ENCODE assay signal across 23 cellular contexts in the genomic region with DNA sequence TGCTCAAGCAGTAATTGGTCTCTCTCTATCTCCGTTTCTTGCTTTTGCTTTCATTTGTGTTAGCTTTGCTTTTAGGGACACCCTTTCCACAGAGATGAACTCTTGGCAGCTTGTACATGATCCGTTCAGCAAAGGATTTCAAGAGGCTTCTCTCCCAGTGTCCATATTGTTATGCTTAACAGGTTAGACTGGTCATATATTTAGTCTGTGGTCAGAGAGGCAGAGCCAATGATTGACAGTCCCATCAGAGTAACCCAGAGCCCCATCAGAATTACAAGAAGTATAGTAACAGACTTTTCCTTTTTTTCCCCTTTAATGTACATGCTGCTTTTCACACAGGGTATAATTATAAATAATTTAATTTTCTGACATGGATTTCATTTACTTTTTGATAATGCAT. TPM values are rescaled to one million over a fixed set of nuclear protein-coding genes. Genes with fewer than 3 reads are reported as not detected.
DNase-seq lines count a peak whose midpoint lies in the region; ATAC-seq, FAIRE-seq and TF ChIP-seq lines count a peak whose summit lies in the region.
"Had no signal": no experiment of that assay in that cellular context is flagged by ENCODE, and none has a peak within 500 bp of the region (broad histone marks: within the 10 kb centered on the region; RNA-seq: fewer than 3 reads in every experiment).

No MANE protein-coding gene starts in this region.

- no peak for TF ChIP-seq EP300 in K562 (IDR thresholded peaks at IDR 0.05; ENCODE audit: low read length)

- H3K27me3 Mint-ChIP-seq in CD8-positive, alpha-beta memory T cell, result peaks cover 0 to 2% of the 10 kb centered on the region in 2 donors
- H3K27me3 Mint-ChIP-seq: B cell; CD4-positive, alpha-beta T cell; T-cell had no signal

- DNase-seq in DMS53 treated with DMSO at 0.1 percent for 48 hours (lab: John Stamatoyannopoulos, UW; ENCODE audit: unreplicated experiment), result peak; percentile 47
- peak; percentile 7 for DNase-seq in HPDE6-E6E7 (ENCODE audit: extremely low spot score)
- peak; percentile 31 for DNase-seq in NCI-H510A treated with DMSO at 0.1 percent for 48 hours (lab: John Stamatoyannopoulos, UW)
- DNase-seq in K562 (ENCODE audit: extremely low read depth in 1 of 4, low spot score in 3 of 4), result no peak
- no peak for DNase-seq in CD8-positive, alpha-beta memory T cell
- no peak for DNase-seq in head of caudate nucleus
- DNase-seq: CD4-positive, alpha-beta T cell; DMS79 treated with DMSO at 0.1 percent for 48 hours; H7; NCI-H1048; NCI-H146; NCI-H526; NK-92 treated with Interleukin-12 subunit alpha and Interleukin-12 subunit beta, amount 100 ng/mL, for 24 hours; Peyer's patch; SK-N-SH; T-cell; T1000 had no signal

- 48% methylated on average over 2 of the region's 2 CpGs for WGBS in K562 (ENCODE audit: insufficient coverage, low coverage, missing lambda C conversion rate)

- H4K20me1 ChIP-seq in K562 (replicated peaks; ENCODE audit: control insufficient read depth, insufficient read depth, low read length), result no peaks in the 10 kb centered on the region

- TF ChIP-seq RAD21 in K562 (CRISPR knock-in tag; conservative IDR thresholded peaks at IDR 0.05 in 1 of 2, IDR thresholded peaks at IDR 0.05 in 1 of 2), result no peak

- H3K4me3 Mint-ChIP-seq in CD8-positive, alpha-beta memory T cell, result no peak overlapping the region
- H3K4me3 Mint-ChIP-seq: B cell; CD4-positive, alpha-beta T cell; T-cell had no signal

- H3K27ac Mint-ChIP-seq in CD8-positive, alpha-beta memory T cell, result no peak overlapping the region
- H3K27ac Mint-ChIP-seq: B cell; CD4-positive, alpha-beta T cell; T-cell had no signal

- no peaks in the 10 kb centered on the region for H3K4me1 Mint-ChIP-seq in CD8-positive, alpha-beta memory T cell
- H3K4me1 Mint-ChIP-seq: B cell, T-cell had no signal

- CTCF ChIA-PET in K562 (lab: Yijun Ruan, JAX; ENCODE audit: low intra/inter-chr PET ratio), result no interaction called here
- CTCF ChIA-PET in CD8-positive, alpha-beta memory T cell (lab: Charles Lee), result no interaction called here

- FAIRE-seq in K562 (lab: Jason Lieb, UNC), result no peak
- FAIRE-seq: G401.6, GM12892, HTR-8/SVneo had no signal

- TF ChIP-seq CTCF in K562 (IDR thresholded peaks at IDR 0.05 in 2 of 3, conservative IDR thresholded peaks at IDR 0.05 in 1 of 3; ENCODE audit: insufficient read depth in 2 of 3, low read depth in 1 of 3, low read length in 3 of 3), result no peak

- in situ Hi-C loops in K562 (cut with MboI), result no loop called here

- no peak overlapping the region for H2AFZ ChIP-seq in K562 (ENCODE audit: low read depth, low read length)

- H3K9me1 ChIP-seq in K562 (ENCODE audit: control insufficient read depth, insufficient read depth, low read length), result no peaks in the 10 kb centered on the region

- BruUV-seq in K562 (replicated peaks; lab: Mats Ljungman, UMichigan), result no TSS peak

- POLR2A ChIA-PET in K562 (lab: Yijun Ruan, JAX), result interaction anchor here (0.5 to 1.2 kb wide), 2 partner anchors 10 to 101 kb away, joined by 3 to 4 read pairs; no protein-coding TSS in a partner anchor
- POLR2A ChIA-PET in CD8-positive, alpha-beta memory T cell (lab: Charles Lee), result no interaction called here

- ATAC-seq in K562, result peak; percentile 22; the same call in 1 of the 3 replicates
- no peak for ATAC-seq in GM19023 (IDR thresholded peaks at IDR 0.05; ENCODE audit: unreplicated experiment)
- ATAC-seq: Right ventricle myocardium inferior, T-cell had no signal

- H3K4me3 ChIP-seq in K562, result no peak overlapping the region
- no peak overlapping the region for H3K4me3 ChIP-seq in CD8-positive, alpha-beta memory T cell (ENCODE audit: low read length)
- H3K4me3 ChIP-seq: Peyer's patch had no signal

- H3K9ac ChIP-seq in K562 (ENCODE audit: insufficient read depth in 1 of 2, low read depth in 2 of 2, low read length in 2 of 2), result no peak overlapping the region
- H3K9ac ChIP-seq: SK-N-SH had no signal

- H3K79me2 ChIP-seq in K562 (ENCODE audit: control insufficient read depth, insufficient read depth, low read length), result no peaks in the 10 kb centered on the region

- H3K9me3 Mint-ChIP-seq in CD8-positive, alpha-beta memory T cell, result no peaks in the 10 kb centered on the region
- H3K9me3 Mint-ChIP-seq: CD4-positive, alpha-beta T cell; T-cell had no signal

- intact Hi-C loops in K562 (cut with micrococcal nuclease), result no loop called here
- intact Hi-C loops in head of caudate nucleus (cut with DNase I), result no loop called here

- TF ChIP-seq POLR2A in K562 (conservative IDR thresholded peaks at IDR 0.05), result no peak

- no peaks in the 10 kb centered on the region for H3K27me3 ChIP-seq in K562 (ENCODE audit: control insufficient read depth in 2 of 2, insufficient read depth in 2 of 2, low read length in 2 of 2)
- no peaks in the 10 kb centered on the region for H3K27me3 ChIP-seq in CD8-positive, alpha-beta memory T cell (ENCODE audit: insufficient read depth, low read length, poor library complexity, severe bottlenecking)
- H3K27me3 ChIP-seq: Peyer's patch had no signal

- no peak overlapping the region for H3K4me2 ChIP-seq in K562 (ENCODE audit: insufficient read depth, low read length)
- H3K4me2 ChIP-seq: SK-N-SH had no signal

- H3K9me3 ChIP-seq in K562 (replicated peaks; ENCODE audit: control insufficient read depth, insufficient read depth, low read depth, low read length), result no peaks in the 10 kb centered on the region
- no peaks in the 10 kb centered on the region for H3K9me3 ChIP-seq in CD8-positive, alpha-beta memory T cell (ENCODE audit: low read length)
- H3K9me3 ChIP-seq: Peyer's patch, SK-N-SH had no signal

- peaks cover 0 to 16% (median 4%) of the 10 kb centered on the region in 3 donors for H3K36me3 Mint-ChIP-seq in CD8-positive, alpha-beta memory T cell

- H3K4me1 ChIP-seq in K562 (replicated peaks in 1 of 2; ENCODE audit: control insufficient read depth in 2 of 2, insufficient read depth in 2 of 2, low read length in 2 of 2), result no peaks in the 10 kb centered on the region
- no peaks in the 10 kb centered on the region for H3K4me1 ChIP-seq in CD8-positive, alpha-beta memory T cell (ENCODE audit: insufficient read depth, low read length)
- H3K4me1 ChIP-seq: Peyer's patch had no signal

- no peak overlapping the region for H3K27ac ChIP-seq in K562 (ENCODE audit: extremely low read depth, low read depth, low read length)
- H3K27ac ChIP-seq in CD8-positive, alpha-beta memory T cell (ENCODE audit: low read depth, low read length), result no peak overlapping the region
- H3K27ac ChIP-seq: Peyer's patch had no signal

- H3K36me3 ChIP-seq in K562 (ENCODE audit: control insufficient read depth, insufficient read depth, low read length), result peaks cover 13% of the 10 kb centered on the region; the same call in 1 of the 3 replicates
- no peaks in the 10 kb centered on the region for H3K36me3 ChIP-seq in CD8-positive, alpha-beta memory T cell (ENCODE audit: insufficient read depth, low read length)

TF ChIP-seq in K562, 482 proteins besides CTCF, POLR2A, EP300 and RAD21 (continues in another document):
- TF ChIP-seq, protein P1, sequence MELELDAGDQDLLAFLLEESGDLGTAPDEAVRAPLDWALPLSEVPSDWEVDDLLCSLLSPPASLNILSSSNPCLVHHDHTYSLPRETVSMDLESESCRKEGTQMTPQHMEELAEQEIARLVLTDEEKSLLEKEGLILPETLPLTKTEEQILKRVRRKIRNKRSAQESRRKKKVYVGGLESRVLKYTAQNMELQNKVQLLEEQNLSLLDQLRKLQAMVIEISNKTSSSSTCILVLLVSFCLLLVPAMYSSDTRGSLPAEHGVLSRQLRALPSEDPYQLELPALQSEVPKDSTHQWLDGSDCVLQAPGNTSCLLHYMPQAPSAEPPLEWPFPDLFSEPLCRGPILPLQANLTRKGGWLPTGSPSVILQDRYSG (tag; conservative IDR thresholded peaks at IDR 0.05; ENCODE audit: low read depth), result no peak

RNA-seq across cellular contexts. Expression of a gene that starts 34.4 kb away (rescaled TPM):
- total RNA-seq in K562 (2011; cell fraction: chromatin; rRNA removed; ENCODE audit: low replicate concordance), result 22.6 and 34.0 TPM in 2 replicates
- 13.3 and 18.2 TPM in 2 replicates for total RNA-seq in K562 (2011; cell fraction: nucleolus; rRNA removed)
- total RNA-seq in K562 (2011; cell fraction: nucleoplasm; rRNA removed), result 21.1 and 23.0 TPM in 2 replicates
- total RNA-seq in K562 (2014; rRNA removed) (5.7 and 7.9 TPM in 2 replicates), K562 (2014; rRNA removed; fragmentation: Illumina TruSeq; extraction: Trizol) (14.8 and 15.1 TPM in 2 replicates), K562 (2015; rRNA removed; fragmentation: Illumina TruSeq; extraction: Trizol) (9.2 and 9.5 TPM in 2 replicates), K562 (2021) (9.3 and 11.0 TPM in 2 replicates)
- polyA plus RNA-seq in K562 (2011; rRNA removed) (11.3 and 15.2 TPM in 2 replicates), K562 (2014; fragmentation: Illumina TruSeq; extraction: Trizol) (13.2 and 14.7 TPM in 2 replicates), K562 (2014; fragmentation: Nextera tagmentation; extraction: Ambion mirVana) (1 to 10 TPM; 7.8 to 8.1 TPM), K562 (2014; rRNA removed) (7.7 and 9.4 TPM in 2 replicates)
- polyA plus RNA-seq in K562 (2011; cell fraction: cytosol; rRNA removed), result 2.2 and 5.1 TPM in 2 replicates
- polyA plus RNA-seq in K562 (2011; cell fraction: nucleus; rRNA removed), result 5.9 and 8.1 TPM in 2 replicates
- polyA plus RNA-seq in K562 (2012), result 4.9 and 7.1 TPM in 2 replicates
- 24.4 and 25.6 TPM in 2 replicates for polyA minus RNA-seq in K562 (2011; rRNA and poly(A)+ RNA removed)
- polyA minus RNA-seq in K562 (2011; cell fraction: cytosol; rRNA and poly(A)+ RNA removed), result 5.8 and 10.5 TPM in 2 replicates
- 4.8 and 12.3 TPM in 2 replicates for polyA minus RNA-seq in K562 (2011; cell fraction: nucleus; rRNA and poly(A)+ RNA removed)
- total RNA-seq in CD8-positive, alpha-beta memory T cell, result 1 to 10 TPM; 2.1 to 2.6 TPM
- polyA plus RNA-seq in CD8-positive, alpha-beta memory T cell, result 2.3 TPM

RNA-seq across cellular contexts. Expression of a gene that starts 44.9 kb away (rescaled TPM):
- 26.2 and 31.5 TPM in 2 replicates for total RNA-seq in K562 (2011; cell fraction: chromatin; rRNA removed; ENCODE audit: low replicate concordance)
- 24.9 and 35.2 TPM in 2 replicates for total RNA-seq in K562 (2011; cell fraction: nucleolus; rRNA removed)
- 20.5 and 25.2 TPM in 2 replicates for total RNA-seq in K562 (2011; cell fraction: nucleoplasm; rRNA removed)
- total RNA-seq in K562 (2014; rRNA removed), result 15.3 and 16.0 TPM in 2 replicates
- total RNA-seq in K562 (2014; rRNA removed; fragmentation: Illumina TruSeq; extraction: Trizol), result 21.9 and 22.1 TPM in 2 replicates
- 26.0 and 26.4 TPM in 2 replicates for total RNA-seq in K562 (2015; rRNA removed; fragmentation: Illumina TruSeq; extraction: Trizol)
- total RNA-seq in K562 (2021), result 18.3 and 19.2 TPM in 2 replicates
- 23.1 and 27.9 TPM in 2 replicates for polyA plus RNA-seq in K562 (2011; rRNA removed)
- 14.6 and 16.2 TPM in 2 replicates for polyA plus RNA-seq in K562 (2011; cell fraction: cytosol; rRNA removed)
- 10.4 and 13.2 TPM in 2 replicates for polyA plus RNA-seq in K562 (2011; cell fraction: nucleus; rRNA removed)
- polyA plus RNA-seq in K562 (2012), result 14.2 and 14.7 TPM in 2 replicates
- polyA plus RNA-seq in K562 (2014; fragmentation: Illumina TruSeq; extraction: Trizol), result 18.0 and 23.0 TPM in 2 replicates
- polyA plus RNA-seq in K562 (2014; fragmentation: Nextera tagmentation; extraction: Ambion mirVana), result 1 to 10 TPM; 3.5 to 5.1 TPM
- polyA plus RNA-seq in K562 (2014; rRNA removed), result 13.9 and 15.4 TPM in 2 replicates
- polyA minus RNA-seq in K562 (2011; rRNA and poly(A)+ RNA removed), result 31.5 and 34.3 TPM in 2 replicates
- polyA minus RNA-seq in K562 (2011; cell fraction: cytosol; rRNA and poly(A)+ RNA removed), result 11.5 and 15.1 TPM in 2 replicates
- 14.3 and 27.2 TPM in 2 replicates for polyA minus RNA-seq in K562 (2011; cell fraction: nucleus; rRNA and poly(A)+ RNA removed)
- total RNA-seq in CD8-positive, alpha-beta memory T cell, result 10 to 100 TPM; 24.7 to 25.1 TPM
- 12.8 TPM for polyA plus RNA-seq in CD8-positive, alpha-beta memory T cell

Comparison
In these comparisons a context has a peak if more than half of its experiments do, and no peak if none do; other contexts are left out.
1. DNase-seq: peak in DMS53 treated with DMSO at 0.1 percent for 48 hours (single experiment), HPDE6-E6E7 (single experiment) and NCI-H510A treated with DMSO at 0.1 percent for 48 hours (single experiment); none in K562 (0 of 4), CD8-positive, alpha-beta memory T cell (0 of 5) and head of caudate nucleus (0 of 42).